In genomic region chr9:21993893-21994525, GRCh38 we compare ENCODE assay signal across 8 cellular contexts. TPM values are rescaled to one million over a fixed set of nuclear protein-coding genes. Genes with fewer than 3 reads are reported as not detected.
DNase-seq lines count a peak whose midpoint lies in the region; ATAC-seq and TF ChIP-seq lines count a peak whose summit lies in the region.

TSS of gene CDKN2A (minus strand) at chr9:21994392.

- peak; percentile 38 for ATAC-seq in GM19023 (IDR thresholded peaks at IDR 0.05; ENCODE audit: unreplicated experiment)
- peak; percentile 29 for ATAC-seq in HG03135 (IDR thresholded peaks at IDR 0.05; ENCODE audit: unreplicated experiment)
- ATAC-seq in sciatic nerve: peak; percentile 36

- peaks cover 76 to 97% (median 89%) of the 10 kb centered on the region in 11 experiments for H3K27me3 ChIP-seq in BLaER1 treated with 17β-estradiol and CSF1 and Interleukin-3, amounts not matched to agents 10 nM and 100 nM
- H3K27me3 ChIP-seq in left ventricle myocardium inferior (ENCODE audit: low read depth): peaks cover 68% of the 10 kb centered on the region
- H3K27me3 ChIP-seq in A673 (replicated peaks; ENCODE audit: insufficient read depth, low read depth, low read length, poor library complexity): no peaks in the 10 kb centered on the region

- H3K36me3 ChIP-seq in BLaER1 treated with 17β-estradiol and CSF1 and Interleukin-3, amounts not matched to agents 10 nM and 100 nM: peaks cover 0 to 13% (median 10%) of the 10 kb centered on the region in 11 experiments; a peak in 12 of 22 replicates
- no peaks in the 10 kb centered on the region for H3K36me3 ChIP-seq in left ventricle myocardium inferior
- H3K36me3 ChIP-seq in A673 (ENCODE audit: insufficient read depth, low read length, poor library complexity, severe bottlenecking): no peaks in the 10 kb centered on the region

- peaks cover 13 to 17% (median 15%) of the 10 kb centered on the region in 11 experiments for H3K9me3 ChIP-seq in BLaER1 treated with 17β-estradiol and CSF1 and Interleukin-3, amounts not matched to agents 10 nM and 100 nM (replicated peaks in 1 of 11)
- H3K9me3 ChIP-seq in left ventricle myocardium inferior (replicated peaks): no peaks in the 10 kb centered on the region
- H3K9me3 ChIP-seq in A673 (ENCODE audit: low read depth, low read length, poor library complexity, severe bottlenecking): no peaks in the 10 kb centered on the region

- TF ChIP-seq CTCF in left ventricle myocardium inferior (IDR thresholded peaks at IDR 0.05; ENCODE audit: borderline replicate concordance) (no peak), A673 (conservative IDR thresholded peaks at IDR 0.05; ENCODE audit: low read depth, low read length) (no peak)

- peaks cover 0 to 45% (median 11%) of the 10 kb centered on the region in 11 experiments; a peak in 10 of 22 replicates for H4K20me1 ChIP-seq in BLaER1 treated with 17β-estradiol and CSF1 and Interleukin-3, amounts not matched to agents 10 nM and 100 nM

- peak; percentile 92 for DNase-seq in OCI-M1 (lab: John Stamatoyannopoulos, UW)
- DNase-seq in activated naive CD4-positive, alpha-beta T cell treated with anti-CD3 and anti-CD28 coated beads, Interleukin-2, amount 10 ng/mL, durations not matched to agents 7 days and 5 days: peak; percentile 74
- no peak for DNase-seq in left ventricle myocardium inferior
- no peak for DNase-seq in sciatic nerve (ENCODE audit: low spot score)
- DNase-seq in A673 (ENCODE audit: low spot score): no peak

- H3K4me1 ChIP-seq in BLaER1 treated with 17β-estradiol and CSF1 and Interleukin-3, amounts not matched to agents 10 nM and 100 nM: peaks cover 11 to 35% (median 20%) of the 10 kb centered on the region in 10 experiments; a peak in 16 of 20 replicates
- H3K4me1 ChIP-seq in left ventricle myocardium inferior (peaks cover 23% of the 10 kb centered on the region), A673 (ENCODE audit: insufficient read depth, low read length, poor library complexity, severe bottlenecking) (no peaks in the 10 kb centered on the region)

- peaks cover 65% of the 10 kb centered on the region for H3K27me3 Mint-ChIP-seq in activated naive CD4-positive, alpha-beta T cell treated with anti-CD3 and anti-CD28 coated beads, Interleukin-2, amount 10 ng/mL, durations not matched to agents 7 days and 5 days

- peak within 1 kb of the TSS; percentile 71 to 87 (median 80) for H3K4me3 ChIP-seq in BLaER1 treated with 17β-estradiol and CSF1 and Interleukin-3, amounts not matched to agents 10 nM and 100 nM
- H3K4me3 ChIP-seq in left ventricle myocardium inferior: peak within 1 kb of the TSS; percentile 82
- H3K4me3 ChIP-seq in A673 (ENCODE audit: low read depth, low read length, poor library complexity, severe bottlenecking): no peak within 1 kb of the TSS

- intact Hi-C loops in left ventricle myocardium inferior (cut with micrococcal nuclease): no loop called here
- intact Hi-C loops in sciatic nerve (cut with DNase I): no loop called here
- intact Hi-C loops in A673 (cut with micrococcal nuclease; ENCODE audit: unreplicated experiment): no loop called here

- no TSS peak for BruUV-seq in A673 (replicated peaks; lab: Mats Ljungman, UMichigan)

- POLR2A ChIA-PET in A673 (lab: Charles Lee; ENCODE audit: low non-redundant PET): no interaction called here

- H3K27ac Mint-ChIP-seq in activated naive CD4-positive, alpha-beta T cell treated with anti-CD3 and anti-CD28 coated beads, Interleukin-2, amount 10 ng/mL, durations not matched to agents 7 days and 5 days: peak within 1 kb of the TSS; percentile 100

- H3K9ac ChIP-seq in BLaER1 treated with 17β-estradiol and CSF1 and Interleukin-3, amounts not matched to agents 10 nM and 100 nM: peak within 1 kb of the TSS; percentile 90 to 98 (median 94)

- peaks cover 7% of the 10 kb centered on the region for H3K9me3 Mint-ChIP-seq in activated naive CD4-positive, alpha-beta T cell treated with anti-CD3 and anti-CD28 coated beads, Interleukin-2, amount 10 ng/mL, durations not matched to agents 7 days and 5 days

- peak within 1 kb of the TSS; percentile 86 to 96 (median 89) for H3K4me2 ChIP-seq in BLaER1 treated with 17β-estradiol and CSF1 and Interleukin-3, amounts not matched to agents 10 nM and 100 nM

- peaks cover 51% of the 10 kb centered on the region for H3K4me1 Mint-ChIP-seq in activated naive CD4-positive, alpha-beta T cell treated with anti-CD3 and anti-CD28 coated beads, Interleukin-2, amount 10 ng/mL, durations not matched to agents 7 days and 5 days

- CTCF ChIA-PET in activated naive CD4-positive, alpha-beta T cell treated with anti-CD3 and anti-CD28 coated beads, Interleukin-2, amount 10 ng/mL, durations not matched to agents 7 days and 5 days (lab: Charles Lee): interaction anchor here (0.9 to 2.1 kb wide), 5 partner anchors 11 to 182 kb away, joined by 3 to 7 read pairs (median 4); no protein-coding TSS in a partner anchor
- CTCF ChIA-PET in A673 (lab: Charles Lee): no interaction called here

- H3K27ac ChIP-seq in BLaER1 treated with 17β-estradiol and CSF1 and Interleukin-3, amounts not matched to agents 10 nM and 100 nM: peak within 1 kb of the TSS; percentile 86 to 98 (median 94)
- peak within 1 kb of the TSS; percentile 81 for H3K27ac ChIP-seq in left ventricle myocardium inferior (replicated peaks)
- H3K27ac ChIP-seq in A673 (ENCODE audit: low read depth, low read length, poor library complexity, severe bottlenecking): no peak within 1 kb of the TSS

- H3K4me3 Mint-ChIP-seq in activated naive CD4-positive, alpha-beta T cell treated with anti-CD3 and anti-CD28 coated beads, Interleukin-2, amount 10 ng/mL, durations not matched to agents 7 days and 5 days: peak within 1 kb of the TSS; percentile 98

- peaks cover 56% of the 10 kb centered on the region for H3K36me3 Mint-ChIP-seq in activated naive CD4-positive, alpha-beta T cell treated with anti-CD3 and anti-CD28 coated beads, Interleukin-2, amount 10 ng/mL, durations not matched to agents 7 days and 5 days

RNA-seq across cellular contexts. Expression of gene CDKN2A, which starts in this region (rescaled TPM):
- total RNA-seq in left ventricle myocardium inferior (0.30 TPM), sciatic nerve (1.5 TPM), A673 (2021) (not detected in 2 replicates)

Comparison
In these comparisons a context has a peak if more than half of its experiments do, and no peak if none do; other contexts are left out.
1. DNase-seq: peak in OCI-M1 (single experiment) and activated naive CD4-positive, alpha-beta T cell treated with anti-CD3 and anti-CD28 coated beads, Interleukin-2, amount 10 ng/mL, durations not matched to agents 7 days and 5 days (single experiment); none in left ventricle myocardium inferior (single experiment), sciatic nerve (single experiment) and A673 (single experiment).
2. Peak in every context shown above with its lines, with median percentiles within 50 percentile points of each other: ATAC-seq.